ENCODE assay signal across 8 cellular contexts in genomic region chr6:73803562-73804221, GRCh38.
DNase-seq lines count a peak whose midpoint lies in the region; ATAC-seq lines count a peak whose summit lies in the region.

No MANE protein-coding gene starts in this region.

- H4K91ac ChIP-seq in mesenchymal stem cell (ENCODE audit: low read length): no peak overlapping the region

- no peak overlapping the region for H3K27ac Mint-ChIP-seq in stimulated activated memory B cell treated with anti-CD40 and anti-IgM and Interleukin-4, amounts not matched to agents 10 μg/mL and 1 μg/mL and 100 μg/mL, for 72 hours

- peak overlapping the region; percentile 86 for H3K9ac ChIP-seq in mesenchymal stem cell (ENCODE audit: low read length)

- ATAC-seq in Right ventricle myocardium superior (ENCODE audit: poor library complexity) (no peak), GM19463 (IDR thresholded peaks at IDR 0.05; ENCODE audit: unreplicated experiment) (no peak)
- no peak for ATAC-seq in stimulated activated memory B cell treated with anti-CD40 and anti-IgM and Interleukin-4, amounts not matched to agents 10 μg/mL and 1 μg/mL and 100 μg/mL, for 72 hours

- H3K9me3 ChIP-seq in mesenchymal stem cell (ENCODE audit: control insufficient read depth, low read length): no peaks in the 10 kb centered on the region

- no peak overlapping the region for H3K18ac ChIP-seq in mesenchymal stem cell (ENCODE audit: low read depth in 1 of 2, low read length in 2 of 2)

- H3K27me3 ChIP-seq in mesenchymal stem cell (ENCODE audit: control insufficient read depth in 1 of 2, insufficient read depth in 1 of 2, low read length in 2 of 2): no peaks in the 10 kb centered on the region

- intact Hi-C loops in Right ventricle myocardium superior (cut with DNase I) (no loop called here), cardiac septum (cut with DNase I) (no loop called here)

- peaks cover 0 to 42% of the 10 kb centered on the region in 2 experiments for H3K36me3 ChIP-seq in mesenchymal stem cell (ENCODE audit: control insufficient read depth in 1 of 2, insufficient read depth in 2 of 2, low read depth in 1 of 2, low read length in 2 of 2)

- H3K4ac ChIP-seq in mesenchymal stem cell (ENCODE audit: low read depth in 1 of 2, low read length in 2 of 2): peak overlapping the region in 1 of 2 experiments; percentile 7

- H3K27me3 Mint-ChIP-seq in stimulated activated memory B cell treated with anti-CD40 and anti-IgM and Interleukin-4, amounts not matched to agents 10 μg/mL and 1 μg/mL and 100 μg/mL, for 72 hours: peaks cover 7% of the 10 kb centered on the region

- H2BK12ac ChIP-seq in mesenchymal stem cell (ENCODE audit: low read length in 2 of 2): no peak overlapping the region

- peaks cover 5% of the 10 kb centered on the region for H3K79me1 ChIP-seq in mesenchymal stem cell (replicated peaks; ENCODE audit: low read length, poor library complexity, severe bottlenecking)

- H4K8ac ChIP-seq in mesenchymal stem cell (ENCODE audit: low read length): no peak overlapping the region

- no peak overlapping the region for H2AK5ac ChIP-seq in mesenchymal stem cell (ENCODE audit: low read length, severe bottlenecking)

- peaks cover 2% of the 10 kb centered on the region for H3K9me3 Mint-ChIP-seq in stimulated activated memory B cell treated with anti-CD40 and anti-IgM and Interleukin-4, amounts not matched to agents 10 μg/mL and 1 μg/mL and 100 μg/mL, for 72 hours

- H3K4me1 Mint-ChIP-seq in stimulated activated memory B cell treated with anti-CD40 and anti-IgM and Interleukin-4, amounts not matched to agents 10 μg/mL and 1 μg/mL and 100 μg/mL, for 72 hours: no peaks in the 10 kb centered on the region

- DNase-seq in Right ventricle myocardium superior (peak; percentile 43), cardiac septum (ENCODE audit: low spot score) (no peak), NAMALWA (ENCODE audit: low spot score) (peak; percentile 45), brain pericyte (ENCODE audit: low read depth, low spot score) (peak; percentile 15), mesenchymal stem cell (peak; percentile 97), hippocampal formation (lab: John Stamatoyannopoulos, UW) (no peak)

- H3K36me3 Mint-ChIP-seq in stimulated activated memory B cell treated with anti-CD40 and anti-IgM and Interleukin-4, amounts not matched to agents 10 μg/mL and 1 μg/mL and 100 μg/mL, for 72 hours: no peaks in the 10 kb centered on the region

- WGBS in mesenchymal stem cell: 22% methylated on average over 4 of the region's 5 CpGs

- no peak overlapping the region for H3K4me3 ChIP-seq in mesenchymal stem cell (ENCODE audit: insufficient read depth in 1 of 2, low read depth in 1 of 2, low read length in 2 of 2)

- no peak overlapping the region for H3K23ac ChIP-seq in mesenchymal stem cell (ENCODE audit: low read length in 2 of 2)

- H3K4me1 ChIP-seq in mesenchymal stem cell (ENCODE audit: control insufficient read depth, insufficient read depth, low read depth, low read length): peaks cover 6% of the 10 kb centered on the region

- H3K27ac ChIP-seq in mesenchymal stem cell (ENCODE audit: low read length, poor library complexity, severe bottlenecking): peak overlapping the region; percentile 35

- H3K14ac ChIP-seq in mesenchymal stem cell (ENCODE audit: low read length in 2 of 2): no peak overlapping the region

- no peak overlapping the region for H2BK5ac ChIP-seq in mesenchymal stem cell (ENCODE audit: low read depth, low read length, poor library complexity, severe bottlenecking)

- no peak overlapping the region for H2BK120ac ChIP-seq in mesenchymal stem cell (ENCODE audit: low read depth, low read length)

- H2BK15ac ChIP-seq in mesenchymal stem cell (ENCODE audit: low read depth, poor library complexity, severe bottlenecking): no peak overlapping the region

- no peak overlapping the region for H3K4me2 ChIP-seq in mesenchymal stem cell (ENCODE audit: low read length, poor library complexity, severe bottlenecking)

- H3K4me3 Mint-ChIP-seq in stimulated activated memory B cell treated with anti-CD40 and anti-IgM and Interleukin-4, amounts not matched to agents 10 μg/mL and 1 μg/mL and 100 μg/mL, for 72 hours: no peak overlapping the region

- no peak overlapping the region for H2AFZ ChIP-seq in mesenchymal stem cell (ENCODE audit: low read depth, low read length)

Comparison
In these comparisons a context has a peak if more than half of its experiments do, and no peak if none do; other contexts are left out.
1. DNase-seq: peak in Right ventricle myocardium superior (single experiment), NAMALWA (single experiment), brain pericyte (single experiment) and mesenchymal stem cell (single experiment); none in cardiac septum (single experiment) and hippocampal formation (0 of 2).